1 cellular context compared by ENCODE assay signal in the genomic region with DNA sequence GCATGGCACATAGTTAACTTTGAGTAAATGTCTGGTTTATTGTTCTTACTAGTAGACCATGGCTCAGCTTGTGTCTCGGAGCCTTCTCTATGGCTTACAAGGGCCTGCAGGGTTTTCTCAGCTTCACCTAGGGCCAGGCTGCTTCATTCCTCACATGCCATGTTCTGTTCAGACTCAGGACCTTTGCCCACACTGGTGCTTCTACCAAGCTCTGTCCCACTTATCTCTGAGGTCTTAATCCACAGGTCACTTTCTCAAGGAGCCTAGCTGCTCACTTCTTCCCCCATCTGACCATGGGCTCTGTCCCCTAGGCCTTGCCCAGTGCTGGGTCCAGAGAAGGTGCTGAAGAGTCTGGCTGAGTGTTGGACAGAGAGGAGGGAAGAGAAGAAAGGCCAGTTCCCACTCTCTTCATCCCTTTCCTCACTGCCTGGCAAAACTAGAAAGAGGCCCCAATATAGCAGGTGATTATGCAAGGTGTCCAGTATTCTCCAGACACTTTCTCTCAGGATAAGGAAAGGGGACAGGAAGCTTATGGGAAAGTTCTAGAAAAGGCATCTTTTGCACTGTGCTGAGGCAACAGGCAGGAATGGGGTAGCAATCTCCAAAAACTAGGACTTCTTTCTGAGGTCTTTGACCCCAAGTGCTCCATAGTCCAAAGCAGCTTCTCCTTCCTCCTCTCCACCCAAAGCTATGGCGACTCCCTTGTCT.
A peak's percentile ranks its signal among the peaks of the same experiment; 100 is the strongest.
TF ChIP-seq lines count a peak whose summit lies in the region.

No MANE protein-coding gene starts in this region.

TF ChIP-seq in HepG2, 621 proteins besides CTCF, POLR2A, EP300 and RAD21 (continued from another document and continues in another):
- TF ChIP-seq, protein P1, sequence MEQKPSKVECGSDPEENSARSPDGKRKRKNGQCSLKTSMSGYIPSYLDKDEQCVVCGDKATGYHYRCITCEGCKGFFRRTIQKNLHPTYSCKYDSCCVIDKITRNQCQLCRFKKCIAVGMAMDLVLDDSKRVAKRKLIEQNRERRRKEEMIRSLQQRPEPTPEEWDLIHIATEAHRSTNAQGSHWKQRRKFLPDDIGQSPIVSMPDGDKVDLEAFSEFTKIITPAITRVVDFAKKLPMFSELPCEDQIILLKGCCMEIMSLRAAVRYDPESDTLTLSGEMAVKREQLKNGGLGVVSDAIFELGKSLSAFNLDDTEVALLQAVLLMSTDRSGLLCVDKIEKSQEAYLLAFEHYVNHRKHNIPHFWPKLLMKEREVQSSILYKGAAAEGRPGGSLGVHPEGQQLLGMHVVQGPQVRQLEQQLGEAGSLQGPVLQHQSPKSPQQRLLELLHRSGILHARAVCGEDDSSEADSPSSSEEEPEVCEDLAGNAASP (CRISPR knock-in tag; IDR thresholded peaks at IDR 0.05; ENCODE audit: borderline replicate concordance), result no peak
- no peak for TF ChIP-seq RBFOX2 (IDR thresholded peaks at IDR 0.05; ENCODE audit: low read depth, low read length)
- TF ChIP-seq ZNF572 (CRISPR knock-in tag; IDR thresholded peaks at IDR 0.05), result no peak
- TF ChIP-seq ZNF460 (CRISPR knock-in tag; IDR thresholded peaks at IDR 0.05; ENCODE audit: borderline replicate concordance), result no peak
- TF ChIP-seq ZNF567 (CRISPR knock-in tag; IDR thresholded peaks at IDR 0.05; ENCODE audit: borderline replicate concordance), result peak; percentile 69; the same call in 1 of the 2 replicates
- no peak for TF ChIP-seq SRSF4 (IDR thresholded peaks at IDR 0.05; ENCODE audit: low read depth, low read length, poor library complexity, severe bottlenecking)
- TF ChIP-seq KLF9 (CRISPR knock-in tag; IDR thresholded peaks at IDR 0.05; ENCODE audit: low read depth), result no peak
- no peak for TF ChIP-seq KMT2B (CRISPR knock-in tag; IDR thresholded peaks at IDR 0.05)
- TF ChIP-seq, protein P2, sequence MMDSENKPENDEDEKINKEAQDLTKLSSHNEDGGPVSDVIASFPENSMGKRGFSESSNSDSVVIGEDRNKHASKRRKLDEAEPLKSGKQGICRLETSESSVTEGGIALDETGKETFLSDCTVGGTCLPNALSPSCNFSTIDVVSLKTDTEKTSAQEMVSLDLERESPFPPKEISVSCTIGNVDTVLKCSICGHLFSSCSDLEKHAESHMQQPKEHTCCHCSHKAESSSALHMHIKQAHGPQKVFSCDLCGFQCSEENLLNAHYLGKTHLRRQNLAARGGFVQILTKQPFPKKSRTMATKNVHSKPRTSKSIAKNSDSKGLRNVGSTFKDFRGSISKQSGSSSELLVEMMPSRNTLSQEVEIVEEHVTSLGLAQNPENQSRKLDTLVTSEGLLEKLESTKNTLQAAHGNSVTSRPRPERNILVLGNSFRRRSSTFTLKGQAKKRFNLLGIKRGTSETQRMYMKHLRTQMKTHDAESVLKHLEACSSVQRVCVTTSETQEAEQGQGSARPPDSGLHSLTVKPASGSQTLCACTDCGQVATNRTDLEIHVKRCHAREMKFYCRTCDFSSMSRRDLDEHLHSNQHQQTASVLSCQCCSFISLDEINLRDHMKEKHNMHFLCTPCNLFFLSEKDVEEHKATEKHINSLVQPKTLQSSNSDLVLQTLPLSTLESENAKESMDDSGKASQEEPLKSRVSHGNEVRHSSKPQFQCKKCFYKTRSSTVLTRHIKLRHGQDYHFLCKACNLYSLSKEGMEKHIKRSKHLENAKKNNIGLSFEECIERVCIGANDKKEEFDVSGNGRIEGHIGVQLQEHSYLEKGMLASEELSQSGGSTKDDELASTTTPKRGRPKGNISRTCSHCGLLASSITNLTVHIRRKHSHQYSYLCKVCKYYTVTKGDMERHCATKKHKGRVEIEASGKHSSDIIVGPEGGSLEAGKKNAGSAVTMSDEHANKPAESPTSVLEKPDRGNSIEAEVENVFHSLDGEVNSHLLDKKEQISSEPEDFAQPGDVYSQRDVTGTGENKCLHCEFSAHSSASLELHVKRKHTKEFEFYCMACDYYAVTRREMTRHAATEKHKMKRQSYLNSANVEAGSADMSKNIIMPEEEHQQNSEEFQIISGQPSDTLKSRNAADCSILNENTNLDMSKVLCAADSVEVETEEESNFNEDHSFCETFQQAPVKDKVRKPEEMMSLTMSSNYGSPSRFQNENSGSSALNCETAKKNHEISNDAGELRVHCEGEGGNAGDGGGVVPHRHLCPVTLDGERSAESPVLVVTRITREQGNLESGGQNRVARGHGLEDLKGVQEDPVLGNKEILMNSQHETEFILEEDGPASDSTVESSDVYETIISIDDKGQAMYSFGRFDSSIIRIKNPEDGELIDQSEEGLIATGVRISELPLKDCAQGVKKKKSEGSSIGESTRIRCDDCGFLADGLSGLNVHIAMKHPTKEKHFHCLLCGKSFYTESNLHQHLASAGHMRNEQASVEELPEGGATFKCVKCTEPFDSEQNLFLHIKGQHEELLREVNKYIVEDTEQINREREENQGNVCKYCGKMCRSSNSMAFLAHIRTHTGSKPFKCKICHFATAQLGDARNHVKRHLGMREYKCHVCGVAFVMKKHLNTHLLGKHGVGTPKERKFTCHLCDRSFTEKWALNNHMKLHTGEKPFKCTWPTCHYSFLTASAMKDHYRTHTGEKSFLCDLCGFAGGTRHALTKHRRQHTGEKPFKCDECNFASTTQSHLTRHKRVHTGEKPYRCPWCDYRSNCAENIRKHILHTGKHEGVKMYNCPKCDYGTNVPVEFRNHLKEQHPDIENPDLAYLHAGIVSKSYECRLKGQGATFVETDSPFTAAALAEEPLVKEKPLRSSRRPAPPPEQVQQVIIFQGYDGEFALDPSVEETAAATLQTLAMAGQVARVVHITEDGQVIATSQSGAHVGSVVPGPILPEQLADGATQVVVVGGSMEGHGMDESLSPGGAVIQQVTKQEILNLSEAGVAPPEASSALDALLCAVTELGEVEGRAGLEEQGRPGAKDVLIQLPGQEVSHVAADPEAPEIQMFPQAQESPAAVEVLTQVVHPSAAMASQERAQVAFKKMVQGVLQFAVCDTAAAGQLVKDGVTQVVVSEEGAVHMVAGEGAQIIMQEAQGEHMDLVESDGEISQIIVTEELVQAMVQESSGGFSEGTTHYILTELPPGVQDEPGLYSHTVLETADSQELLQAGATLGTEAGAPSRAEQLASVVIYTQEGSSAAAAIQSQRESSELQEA (CRISPR knock-in tag; IDR thresholded peaks at IDR 0.05; ENCODE audit: not compliant biosample characterization), result peak; percentile 38
- peak; percentile 83 for TF ChIP-seq ZC3H4 (CRISPR knock-in tag; IDR thresholded peaks at IDR 0.05; ENCODE audit: borderline replicate concordance)
- TF ChIP-seq, protein P3, sequence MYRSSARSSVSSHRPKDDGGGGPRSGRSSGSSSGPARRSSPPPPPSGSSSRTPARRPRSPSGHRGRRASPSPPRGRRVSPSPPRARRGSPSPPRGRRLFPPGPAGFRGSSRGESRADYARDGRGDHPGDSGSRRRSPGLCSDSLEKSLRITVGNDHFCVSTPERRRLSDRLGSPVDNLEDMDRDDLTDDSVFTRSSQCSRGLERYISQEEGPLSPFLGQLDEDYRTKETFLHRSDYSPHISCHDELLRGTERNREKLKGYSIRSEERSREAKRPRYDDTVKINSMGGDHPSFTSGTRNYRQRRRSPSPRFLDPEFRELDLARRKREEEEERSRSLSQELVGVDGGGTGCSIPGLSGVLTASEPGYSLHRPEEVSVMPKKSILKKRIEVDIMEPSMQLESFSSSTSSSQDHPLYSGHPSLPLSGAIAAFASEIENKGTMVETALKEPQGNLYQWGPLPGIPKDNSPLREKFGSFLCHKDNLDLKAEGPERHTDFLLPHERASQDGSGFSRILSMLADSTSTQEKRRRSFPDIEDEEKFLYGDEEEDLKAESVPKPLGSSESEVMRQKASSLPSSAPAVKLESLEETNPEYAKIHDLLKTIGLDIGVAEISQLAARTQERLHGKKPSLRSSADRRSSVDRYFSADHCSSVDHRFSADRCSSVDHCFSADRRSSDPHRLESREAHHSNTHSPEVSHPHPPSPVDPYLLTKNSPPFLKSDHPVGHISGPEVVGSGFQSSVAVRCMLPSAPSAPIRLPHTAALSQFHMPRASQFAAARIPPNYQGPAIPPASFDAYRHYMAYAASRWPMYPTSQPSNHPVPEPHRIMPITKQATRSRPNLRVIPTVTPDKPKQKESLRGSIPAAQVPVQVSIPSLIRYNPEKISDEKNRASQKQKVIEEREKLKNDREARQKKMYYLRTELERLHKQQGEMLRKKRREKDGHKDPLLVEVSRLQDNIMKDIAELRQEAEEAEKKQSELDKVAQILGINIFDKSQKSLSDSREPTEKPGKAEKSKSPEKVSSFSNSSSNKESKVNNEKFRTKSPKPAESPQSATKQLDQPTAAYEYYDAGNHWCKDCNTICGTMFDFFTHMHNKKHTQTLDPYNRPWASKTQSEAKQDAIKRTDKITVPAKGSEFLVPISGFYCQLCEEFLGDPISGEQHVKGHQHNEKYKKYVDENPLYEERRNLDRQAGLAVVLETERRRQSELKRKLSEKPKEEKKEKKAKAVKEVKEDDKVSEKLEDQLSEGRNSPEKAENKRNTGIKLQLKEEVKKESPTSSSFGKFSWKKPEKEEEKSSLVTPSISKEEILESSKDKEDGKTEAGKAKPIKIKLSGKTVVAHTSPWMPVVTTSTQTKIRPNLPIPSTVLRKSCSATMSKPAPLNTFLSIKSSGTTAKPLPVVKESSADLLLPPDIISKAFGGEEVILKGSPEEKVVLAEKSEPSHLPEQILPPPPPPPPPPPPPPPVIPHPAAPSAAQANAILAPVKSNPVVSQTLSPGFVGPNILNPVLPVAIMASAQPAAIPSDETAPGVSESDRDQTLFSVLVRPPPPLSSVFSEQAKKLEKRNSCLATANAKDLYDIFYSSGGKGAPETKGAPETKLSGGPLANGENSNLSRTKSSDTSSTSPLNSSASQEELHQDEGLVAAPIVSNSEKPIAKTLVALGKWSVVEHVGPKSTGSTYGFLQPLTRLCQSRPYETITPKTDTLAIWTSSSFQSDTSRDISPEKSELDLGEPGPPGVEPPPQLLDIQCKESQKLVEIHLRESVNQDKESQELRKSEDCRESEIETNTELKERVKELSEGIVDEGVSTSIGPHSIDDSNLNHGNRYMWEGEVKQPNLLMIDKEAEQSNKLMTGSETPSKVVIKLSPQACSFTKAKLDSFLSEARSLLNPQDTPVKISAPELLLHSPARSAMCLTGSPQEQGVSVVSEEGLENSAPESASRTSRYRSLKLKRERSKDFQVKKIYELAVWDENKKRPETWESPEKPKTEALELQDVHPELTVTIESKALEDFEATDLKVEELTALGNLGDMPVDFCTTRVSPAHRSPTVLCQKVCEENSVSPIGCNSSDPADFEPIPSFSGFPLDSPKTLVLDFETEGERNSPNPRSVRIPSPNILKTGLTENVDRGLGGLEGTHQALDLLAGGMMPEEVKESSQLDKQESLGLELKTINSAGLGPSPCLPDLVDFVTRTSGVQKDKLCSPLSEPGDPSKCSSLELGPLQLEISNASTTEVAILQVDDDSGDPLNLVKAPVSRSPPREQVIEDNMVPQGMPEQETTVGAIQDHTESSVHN (CRISPR knock-in tag; IDR thresholded peaks at IDR 0.05), result no peak
- TF ChIP-seq SP4 (CRISPR knock-in tag; IDR thresholded peaks at IDR 0.05), result no peak
- peak; percentile 11; the same call in 1 of the 2 replicates for TF ChIP-seq CEBPG (CRISPR knock-in tag; IDR thresholded peaks at IDR 0.05)
- no peak for TF ChIP-seq PITX1 (CRISPR knock-in tag; IDR thresholded peaks at IDR 0.05)
- TF ChIP-seq RFX1 (IDR thresholded peaks at IDR 0.05), result no peak
- TF ChIP-seq, protein P4, sequence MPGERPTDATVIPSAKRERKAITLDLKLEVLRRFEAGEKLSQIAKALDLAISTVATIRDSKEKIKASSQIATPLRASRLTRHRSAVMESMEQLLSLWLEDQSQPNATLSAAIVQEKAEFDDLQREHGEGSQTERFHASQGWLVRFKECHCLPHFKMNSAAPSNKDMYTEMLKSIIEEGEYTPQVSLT (CRISPR knock-in tag; IDR thresholded peaks at IDR 0.05; ENCODE audit: borderline replicate concordance, low read depth), result no peak
- TF ChIP-seq ZNF839 (CRISPR knock-in tag; IDR thresholded peaks at IDR 0.05; ENCODE audit: borderline replicate concordance), result no peak
- TF ChIP-seq, protein P5, sequence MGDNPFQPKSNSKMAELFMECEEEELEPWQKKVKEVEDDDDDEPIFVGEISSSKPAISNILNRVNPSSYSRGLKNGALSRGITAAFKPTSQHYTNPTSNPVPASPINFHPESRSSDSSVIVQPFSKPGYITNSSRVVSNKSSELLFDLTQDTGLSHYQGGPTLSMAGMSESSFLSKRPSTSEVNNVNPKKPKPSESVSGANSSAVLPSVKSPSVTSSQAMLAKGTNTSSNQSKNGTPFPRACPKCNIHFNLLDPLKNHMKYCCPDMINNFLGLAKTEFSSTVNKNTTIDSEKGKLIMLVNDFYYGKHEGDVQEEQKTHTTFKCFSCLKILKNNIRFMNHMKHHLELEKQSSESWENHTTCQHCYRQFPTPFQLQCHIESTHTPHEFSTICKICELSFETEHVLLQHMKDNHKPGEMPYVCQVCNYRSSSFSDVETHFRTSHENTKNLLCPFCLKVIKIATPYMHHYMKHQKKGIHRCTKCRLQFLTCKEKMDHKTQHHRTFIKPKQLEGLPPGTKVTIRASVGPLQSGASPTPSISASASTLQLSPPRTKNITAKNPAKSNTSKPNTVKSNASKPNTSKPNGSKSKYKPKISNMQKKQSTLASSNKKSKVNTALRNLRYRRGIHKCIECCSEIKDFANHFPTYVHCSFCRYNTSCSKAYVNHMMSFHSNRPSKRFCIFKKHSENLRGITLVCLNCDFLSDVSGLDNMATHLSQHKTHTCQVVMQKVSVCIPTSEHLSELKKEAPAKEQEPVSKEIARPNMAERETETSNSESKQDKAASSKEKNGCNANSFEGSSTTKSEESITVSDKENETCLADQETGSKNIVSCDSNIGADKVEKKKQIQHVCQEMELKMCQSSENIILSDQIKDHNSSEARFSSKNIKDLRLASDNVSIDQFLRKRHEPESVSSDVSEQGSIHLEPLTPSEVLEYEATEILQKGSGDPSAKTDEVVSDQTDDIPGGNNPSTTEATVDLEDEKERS (CRISPR knock-in tag; IDR thresholded peaks at IDR 0.05), result 0 out of 2 replicates have a peak, but pooled peaks have one; percentile 44
- TF ChIP-seq, protein P6, sequence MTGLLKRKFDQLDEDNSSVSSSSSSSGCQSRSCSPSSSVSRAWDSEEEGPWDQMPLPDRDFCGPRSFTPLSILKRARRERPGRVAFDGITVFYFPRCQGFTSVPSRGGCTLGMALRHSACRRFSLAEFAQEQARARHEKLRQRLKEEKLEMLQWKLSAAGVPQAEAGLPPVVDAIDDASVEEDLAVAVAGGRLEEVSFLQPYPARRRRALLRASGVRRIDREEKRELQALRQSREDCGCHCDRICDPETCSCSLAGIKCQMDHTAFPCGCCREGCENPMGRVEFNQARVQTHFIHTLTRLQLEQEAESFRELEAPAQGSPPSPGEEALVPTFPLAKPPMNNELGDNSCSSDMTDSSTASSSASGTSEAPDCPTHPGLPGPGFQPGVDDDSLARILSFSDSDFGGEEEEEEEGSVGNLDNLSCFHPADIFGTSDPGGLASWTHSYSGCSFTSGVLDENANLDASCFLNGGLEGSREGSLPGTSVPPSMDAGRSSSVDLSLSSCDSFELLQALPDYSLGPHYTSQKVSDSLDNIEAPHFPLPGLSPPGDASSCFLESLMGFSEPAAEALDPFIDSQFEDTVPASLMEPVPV (CRISPR knock-in tag; IDR thresholded peaks at IDR 0.05), result 0 out of 2 replicates have a peak, but pooled peaks have one; percentile 10
- TF ChIP-seq ZNF124 (CRISPR knock-in tag; IDR thresholded peaks at IDR 0.05), result no peak
